Comparison of ENCODE assay signal across 1 cellular context in the genomic region with DNA sequence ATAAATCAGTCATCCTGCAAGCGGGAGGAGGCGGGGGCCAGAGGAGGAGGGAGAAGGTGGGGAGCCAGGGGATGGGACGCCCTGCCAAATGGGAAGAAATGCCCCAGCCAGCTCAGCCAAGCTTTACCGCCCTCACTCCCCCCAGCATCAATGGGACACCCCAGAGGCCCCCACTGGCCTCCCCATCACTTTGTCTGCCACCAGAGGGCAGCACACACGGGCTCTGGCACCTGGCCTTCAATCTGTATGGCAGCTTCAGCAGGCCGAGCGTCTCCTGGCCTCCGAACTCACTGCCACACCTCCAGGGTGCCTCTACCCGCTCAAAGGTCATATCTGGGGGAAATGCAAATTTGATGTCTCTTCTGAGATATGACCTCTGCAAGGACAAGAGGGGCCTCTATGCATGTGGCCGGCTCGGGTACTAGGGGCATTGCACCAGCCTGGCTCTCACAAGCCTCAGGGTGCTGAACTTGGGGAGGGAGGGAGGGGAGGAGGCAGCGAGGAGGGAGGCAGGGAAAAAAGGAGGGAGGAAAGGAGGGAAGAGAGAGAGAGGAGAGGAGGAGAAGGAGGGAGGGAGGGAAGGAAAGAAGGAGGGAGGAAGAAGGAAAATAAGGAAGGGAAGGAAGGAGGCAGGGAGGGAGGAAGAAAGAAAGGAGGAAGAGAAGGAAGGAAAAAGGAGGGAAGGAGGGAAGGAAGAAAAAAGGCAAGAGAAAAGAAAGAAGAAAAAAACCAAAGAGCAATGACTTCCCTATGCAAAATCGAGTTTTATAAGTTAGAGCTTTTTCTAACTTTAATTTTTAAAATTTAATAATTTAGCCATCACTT.
A peak's percentile ranks its signal among the peaks of the same experiment; 100 is the strongest.
TF ChIP-seq lines count a peak whose summit lies in the region.

No MANE protein-coding gene starts in this region.

TF ChIP-seq in K562, 482 proteins besides CTCF, POLR2A, EP300 and RAD21 (continued from another document):
- no peak for TF ChIP-seq CBX8 (IDR thresholded peaks at IDR 0.05; ENCODE audit: borderline replicate concordance, extremely low read depth, low read depth, low read length, poor library complexity, severe bottlenecking)
- peak; percentile 88; the same call in 1 of the 2 replicates for TF ChIP-seq THRAP3 (IDR thresholded peaks at IDR 0.05; ENCODE audit: borderline replicate concordance)
- TF ChIP-seq, protein P1, sequence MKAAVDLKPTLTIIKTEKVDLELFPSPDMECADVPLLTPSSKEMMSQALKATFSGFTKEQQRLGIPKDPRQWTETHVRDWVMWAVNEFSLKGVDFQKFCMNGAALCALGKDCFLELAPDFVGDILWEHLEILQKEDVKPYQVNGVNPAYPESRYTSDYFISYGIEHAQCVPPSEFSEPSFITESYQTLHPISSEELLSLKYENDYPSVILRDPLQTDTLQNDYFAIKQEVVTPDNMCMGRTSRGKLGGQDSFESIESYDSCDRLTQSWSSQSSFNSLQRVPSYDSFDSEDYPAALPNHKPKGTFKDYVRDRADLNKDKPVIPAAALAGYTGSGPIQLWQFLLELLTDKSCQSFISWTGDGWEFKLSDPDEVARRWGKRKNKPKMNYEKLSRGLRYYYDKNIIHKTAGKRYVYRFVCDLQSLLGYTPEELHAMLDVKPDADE (conservative IDR thresholded peaks at IDR 0.05; ENCODE audit: control insufficient read depth, low read depth, low read length) = no peak; the same call in 1 of the 2 replicates
- 0 out of 2 replicates have a peak, but pooled peaks have one; percentile 20 for TF ChIP-seq ZFX (CRISPR knock-in tag; IDR thresholded peaks at IDR 0.05)
- TF ChIP-seq KDM4B (IDR thresholded peaks at IDR 0.05; ENCODE audit: borderline replicate concordance in 2 of 2, low read depth in 1 of 2) = 0 out of 4 replicates have a peak, but pooled peaks of 1 of the 2 experiments have one; percentile 34
- TF ChIP-seq ZNF57 (CRISPR knock-in tag; IDR thresholded peaks at IDR 0.05) = no peak
- TF ChIP-seq NUFIP1 (IDR thresholded peaks at IDR 0.05; ENCODE audit: partially characterized antibody) = no peak
- TF ChIP-seq, protein P2, sequence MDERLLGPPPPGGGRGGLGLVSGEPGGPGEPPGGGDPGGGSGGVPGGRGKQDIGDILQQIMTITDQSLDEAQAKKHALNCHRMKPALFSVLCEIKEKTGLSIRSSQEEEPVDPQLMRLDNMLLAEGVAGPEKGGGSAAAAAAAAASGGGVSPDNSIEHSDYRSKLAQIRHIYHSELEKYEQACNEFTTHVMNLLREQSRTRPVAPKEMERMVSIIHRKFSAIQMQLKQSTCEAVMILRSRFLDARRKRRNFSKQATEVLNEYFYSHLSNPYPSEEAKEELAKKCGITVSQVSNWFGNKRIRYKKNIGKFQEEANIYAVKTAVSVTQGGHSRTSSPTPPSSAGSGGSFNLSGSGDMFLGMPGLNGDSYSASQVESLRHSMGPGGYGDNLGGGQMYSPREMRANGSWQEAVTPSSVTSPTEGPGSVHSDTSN (CRISPR knock-in tag; IDR thresholded peaks at IDR 0.05; ENCODE audit: low read depth) = no peak
- TF ChIP-seq, protein P2 (tag; conservative IDR thresholded peaks at IDR 0.05; ENCODE audit: low read depth) = peak; percentile 66
- TF ChIP-seq, protein P3, sequence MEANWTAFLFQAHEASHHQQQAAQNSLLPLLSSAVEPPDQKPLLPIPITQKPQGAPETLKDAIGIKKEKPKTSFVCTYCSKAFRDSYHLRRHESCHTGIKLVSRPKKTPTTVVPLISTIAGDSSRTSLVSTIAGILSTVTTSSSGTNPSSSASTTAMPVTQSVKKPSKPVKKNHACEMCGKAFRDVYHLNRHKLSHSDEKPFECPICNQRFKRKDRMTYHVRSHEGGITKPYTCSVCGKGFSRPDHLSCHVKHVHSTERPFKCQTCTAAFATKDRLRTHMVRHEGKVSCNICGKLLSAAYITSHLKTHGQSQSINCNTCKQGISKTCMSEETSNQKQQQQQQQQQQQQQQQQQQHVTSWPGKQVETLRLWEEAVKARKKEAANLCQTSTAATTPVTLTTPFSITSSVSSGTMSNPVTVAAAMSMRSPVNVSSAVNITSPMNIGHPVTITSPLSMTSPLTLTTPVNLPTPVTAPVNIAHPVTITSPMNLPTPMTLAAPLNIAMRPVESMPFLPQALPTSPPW (CRISPR knock-in tag; IDR thresholded peaks at IDR 0.05) = peak; percentile 80
- TF ChIP-seq, protein P4, sequence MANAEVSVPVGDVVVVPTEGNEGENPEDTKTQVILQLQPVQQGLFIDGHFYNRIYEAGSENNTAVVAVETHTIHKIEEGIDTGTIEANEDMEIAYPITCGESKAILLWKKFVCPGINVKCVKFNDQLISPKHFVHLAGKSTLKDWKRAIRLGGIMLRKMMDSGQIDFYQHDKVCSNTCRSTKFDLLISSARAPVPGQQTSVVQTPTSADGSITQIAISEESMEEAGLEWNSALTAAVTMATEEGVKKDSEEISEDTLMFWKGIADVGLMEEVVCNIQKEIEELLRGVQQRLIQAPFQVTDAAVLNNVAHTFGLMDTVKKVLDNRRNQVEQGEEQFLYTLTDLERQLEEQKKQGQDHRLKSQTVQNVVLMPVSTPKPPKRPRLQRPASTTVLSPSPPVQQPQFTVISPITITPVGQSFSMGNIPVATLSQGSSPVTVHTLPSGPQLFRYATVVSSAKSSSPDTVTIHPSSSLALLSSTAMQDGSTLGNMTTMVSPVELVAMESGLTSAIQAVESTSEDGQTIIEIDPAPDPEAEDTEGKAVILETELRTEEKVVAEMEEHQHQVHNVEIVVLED (CRISPR knock-in tag; IDR thresholded peaks at IDR 0.05) = no peak
- TF ChIP-seq CREM (IDR thresholded peaks at IDR 0.05; ENCODE audit: low read depth) = peak; percentile 12; the same call in 1 of the 2 replicates
- TF ChIP-seq MAZ (CRISPR knock-in tag; conservative IDR thresholded peaks at IDR 0.05 in 1 of 2, IDR thresholded peaks at IDR 0.05 in 1 of 2) = peak; percentile 76 to 92; a peak in 3 of 4 replicates
- TF ChIP-seq ZNF239 (CRISPR knock-in tag; IDR thresholded peaks at IDR 0.05) = no peak
- 0 out of 2 replicates have a peak, but pooled peaks have one; percentile 69 for TF ChIP-seq HDGF (IDR thresholded peaks at IDR 0.05)
- TF ChIP-seq TOE1 (IDR thresholded peaks at IDR 0.05; ENCODE audit: borderline replicate concordance) = peak; percentile 41; the same call in 1 of the 2 replicates
- TF ChIP-seq TOE1 (CRISPR knock-in tag; IDR thresholded peaks at IDR 0.05; ENCODE audit: borderline replicate concordance, low read depth) = no peak
- TF ChIP-seq FOXJ2 (tag; IDR thresholded peaks at IDR 0.05) = peak; percentile 28; the same call in 1 of the 2 replicates
- TF ChIP-seq, protein P5, sequence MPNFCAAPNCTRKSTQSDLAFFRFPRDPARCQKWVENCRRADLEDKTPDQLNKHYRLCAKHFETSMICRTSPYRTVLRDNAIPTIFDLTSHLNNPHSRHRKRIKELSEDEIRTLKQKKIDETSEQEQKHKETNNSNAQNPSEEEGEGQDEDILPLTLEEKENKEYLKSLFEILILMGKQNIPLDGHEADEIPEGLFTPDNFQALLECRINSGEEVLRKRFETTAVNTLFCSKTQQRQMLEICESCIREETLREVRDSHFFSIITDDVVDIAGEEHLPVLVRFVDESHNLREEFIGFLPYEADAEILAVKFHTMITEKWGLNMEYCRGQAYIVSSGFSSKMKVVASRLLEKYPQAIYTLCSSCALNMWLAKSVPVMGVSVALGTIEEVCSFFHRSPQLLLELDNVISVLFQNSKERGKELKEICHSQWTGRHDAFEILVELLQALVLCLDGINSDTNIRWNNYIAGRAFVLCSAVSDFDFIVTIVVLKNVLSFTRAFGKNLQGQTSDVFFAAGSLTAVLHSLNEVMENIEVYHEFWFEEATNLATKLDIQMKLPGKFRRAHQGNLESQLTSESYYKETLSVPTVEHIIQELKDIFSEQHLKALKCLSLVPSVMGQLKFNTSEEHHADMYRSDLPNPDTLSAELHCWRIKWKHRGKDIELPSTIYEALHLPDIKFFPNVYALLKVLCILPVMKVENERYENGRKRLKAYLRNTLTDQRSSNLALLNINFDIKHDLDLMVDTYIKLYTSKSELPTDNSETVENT (CRISPR knock-in tag; IDR thresholded peaks at IDR 0.05) = no peak
- TF ChIP-seq MYNN (IDR thresholded peaks at IDR 0.05) = 0 out of 2 replicates have a peak, but pooled peaks have one; percentile 44
- TF ChIP-seq MYNN (CRISPR knock-in tag; IDR thresholded peaks at IDR 0.05) = no peak
- TF ChIP-seq ZFPM2 (CRISPR knock-in tag; IDR thresholded peaks at IDR 0.05) = no peak
- no peak for TF ChIP-seq ZNF589 (CRISPR knock-in tag; IDR thresholded peaks at IDR 0.05; ENCODE audit: low read depth)
- peak; percentile 98 for TF ChIP-seq LARP7 (IDR thresholded peaks at IDR 0.05)
- TF ChIP-seq ZNF3 (CRISPR knock-in tag; IDR thresholded peaks at IDR 0.05) = no peak
- no peak for TF ChIP-seq ZNF696 (CRISPR knock-in tag; conservative IDR thresholded peaks at IDR 0.05)
